Comparison of ENCODE assay signal across 8 cellular contexts in the genomic region with DNA sequence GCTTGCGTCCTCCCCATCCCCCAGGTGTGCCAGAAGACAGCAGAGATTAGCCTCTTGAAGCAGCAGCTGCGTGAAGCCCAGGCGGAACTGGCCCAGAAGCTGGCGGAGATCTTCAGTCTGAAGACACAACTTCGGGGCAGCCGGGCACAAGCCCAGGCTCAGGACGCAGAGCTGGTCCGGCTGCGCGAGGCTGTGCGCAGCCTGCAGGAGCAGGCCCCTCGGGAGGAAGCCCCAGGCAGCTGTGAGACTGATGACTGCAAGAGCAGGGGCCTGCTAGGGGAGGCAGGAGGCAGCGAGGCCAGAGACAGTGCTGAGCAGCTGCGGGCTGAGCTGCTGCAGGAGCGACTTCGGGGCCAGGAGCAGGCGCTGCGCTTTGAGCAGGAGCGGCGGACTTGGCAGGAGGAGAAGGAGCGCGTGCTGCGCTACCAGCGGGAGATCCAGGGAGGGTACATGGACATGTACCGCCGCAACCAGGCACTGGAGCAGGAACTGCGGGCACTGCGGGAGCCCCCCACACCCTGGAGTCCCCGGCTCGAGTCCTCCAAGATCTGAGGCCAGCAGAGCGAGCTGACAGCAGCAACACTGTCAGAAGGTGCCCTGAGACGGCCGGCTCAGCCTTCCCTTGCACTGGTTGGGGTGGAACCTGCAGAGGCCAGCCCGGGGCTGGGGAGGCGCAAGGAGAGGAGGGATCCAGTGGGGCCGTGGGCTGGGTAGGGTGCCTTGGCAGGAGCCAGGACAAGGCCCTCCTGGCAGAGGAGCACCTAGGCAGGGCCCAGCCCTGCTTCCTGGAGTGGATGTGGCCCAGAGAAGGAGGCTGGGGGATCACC. TPM values are rescaled to one million over a fixed set of nuclear protein-coding genes. Genes with fewer than 3 reads are reported as not detected.
A peak's percentile ranks its signal among the peaks of the same experiment; 100 is the strongest.
DNase-seq lines count a peak whose midpoint lies in the region; ATAC-seq, FAIRE-seq and TF ChIP-seq lines count a peak whose summit lies in the region.

No MANE protein-coding gene starts in this region.

- ATAC-seq in HG02623 (IDR thresholded peaks at IDR 0.05; ENCODE audit: unreplicated experiment): peak; percentile 4
- ATAC-seq in WTC11: no peak
- no peak for ATAC-seq in GM21526 (IDR thresholded peaks at IDR 0.05; ENCODE audit: low FRiP score, unreplicated experiment)
- ATAC-seq in HG02938 (IDR thresholded peaks at IDR 0.05; ENCODE audit: unreplicated experiment): no peak

- CTCF ChIA-PET in WTC11 (lab: Charles Lee): interaction anchor here (0.6 to 8.9 kb wide), 27 partner anchors 8 to 96 kb away, joined by 3 to 138 read pairs (median 5); a partner anchor contains a TSS

- TF ChIP-seq CTCF in WTC11 (IDR thresholded peaks at IDR 0.05): no peak
- no peak for TF ChIP-seq CTCF in GM20000 (IDR thresholded peaks at IDR 0.05; ENCODE audit: extremely low read depth, missing control alignments)

- DNase-seq in DMS53 (lab: John Stamatoyannopoulos, UW) (peak; percentile 78), WTC11 (ENCODE audit: low spot score) (no peak), myocyte (ENCODE audit: low read depth) (peak; percentile 63), GM20000 (ENCODE audit: low spot score) (no peak), GM19239 (ENCODE audit: insufficient read length, low spot score) (no peak)

- H3K4me1 Mint-ChIP-seq in WTC11: peaks cover 63% of the 10 kb centered on the region

- POLR2A ChIA-PET in WTC11 (lab: Charles Lee): interaction anchor here (1.0 to 1.4 kb wide), 3 partner anchors 21 to 83 kb away, joined by 3 to 5 read pairs (median 5); a partner anchor contains a TSS

- no peaks in the 10 kb centered on the region for H3K27me3 Mint-ChIP-seq in WTC11 (ENCODE audit: low read depth)

- no peaks in the 10 kb centered on the region for H3K9me3 Mint-ChIP-seq in WTC11

- FAIRE-seq in GM19239 (lab: Jason Lieb, UNC): no peak

- peaks cover 11% of the 10 kb centered on the region for H3K36me3 Mint-ChIP-seq in WTC11

- no peak overlapping the region; the same call in 1 of the 2 replicates for H3K27ac Mint-ChIP-seq in WTC11

- H3K4me3 Mint-ChIP-seq in WTC11: no peak overlapping the region

TF ChIP-seq in WTC11, 78 proteins besides CTCF, POLR2A, EP300 and RAD21:
- TF ChIP-seq MYBL2 (CRISPR knock-in tag; IDR thresholded peaks at IDR 0.05): no peak
- TF ChIP-seq ZNF263 (CRISPR knock-in tag; IDR thresholded peaks at IDR 0.05; ENCODE audit: low read depth): no peak
- TF ChIP-seq, protein P1, sequence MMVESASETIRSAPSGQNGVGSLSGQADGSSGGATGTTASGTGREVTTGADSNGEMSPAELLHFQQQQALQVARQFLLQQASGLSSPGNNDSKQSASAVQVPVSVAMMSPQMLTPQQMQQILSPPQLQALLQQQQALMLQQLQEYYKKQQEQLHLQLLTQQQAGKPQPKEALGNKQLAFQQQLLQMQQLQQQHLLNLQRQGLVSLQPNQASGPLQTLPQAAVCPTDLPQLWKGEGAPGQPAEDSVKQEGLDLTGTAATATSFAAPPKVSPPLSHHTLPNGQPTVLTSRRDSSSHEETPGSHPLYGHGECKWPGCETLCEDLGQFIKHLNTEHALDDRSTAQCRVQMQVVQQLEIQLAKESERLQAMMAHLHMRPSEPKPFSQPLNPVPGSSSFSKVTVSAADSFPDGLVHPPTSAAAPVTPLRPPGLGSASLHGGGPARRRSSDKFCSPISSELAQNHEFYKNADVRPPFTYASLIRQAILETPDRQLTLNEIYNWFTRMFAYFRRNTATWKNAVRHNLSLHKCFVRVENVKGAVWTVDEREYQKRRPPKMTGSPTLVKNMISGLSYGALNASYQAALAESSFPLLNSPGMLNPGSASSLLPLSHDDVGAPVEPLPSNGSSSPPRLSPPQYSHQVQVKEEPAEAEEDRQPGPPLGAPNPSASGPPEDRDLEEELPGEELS (CRISPR knock-in tag; IDR thresholded peaks at IDR 0.05): no peak
- no peak for TF ChIP-seq ZNF317 (CRISPR knock-in tag; IDR thresholded peaks at IDR 0.05; ENCODE audit: borderline replicate concordance, low read depth)
- TF ChIP-seq RELA (CRISPR knock-in tag; IDR thresholded peaks at IDR 0.05; ENCODE audit: borderline replicate concordance): peak; percentile 50; the same call in 1 of the 2 replicates
- TF ChIP-seq, protein P2, sequence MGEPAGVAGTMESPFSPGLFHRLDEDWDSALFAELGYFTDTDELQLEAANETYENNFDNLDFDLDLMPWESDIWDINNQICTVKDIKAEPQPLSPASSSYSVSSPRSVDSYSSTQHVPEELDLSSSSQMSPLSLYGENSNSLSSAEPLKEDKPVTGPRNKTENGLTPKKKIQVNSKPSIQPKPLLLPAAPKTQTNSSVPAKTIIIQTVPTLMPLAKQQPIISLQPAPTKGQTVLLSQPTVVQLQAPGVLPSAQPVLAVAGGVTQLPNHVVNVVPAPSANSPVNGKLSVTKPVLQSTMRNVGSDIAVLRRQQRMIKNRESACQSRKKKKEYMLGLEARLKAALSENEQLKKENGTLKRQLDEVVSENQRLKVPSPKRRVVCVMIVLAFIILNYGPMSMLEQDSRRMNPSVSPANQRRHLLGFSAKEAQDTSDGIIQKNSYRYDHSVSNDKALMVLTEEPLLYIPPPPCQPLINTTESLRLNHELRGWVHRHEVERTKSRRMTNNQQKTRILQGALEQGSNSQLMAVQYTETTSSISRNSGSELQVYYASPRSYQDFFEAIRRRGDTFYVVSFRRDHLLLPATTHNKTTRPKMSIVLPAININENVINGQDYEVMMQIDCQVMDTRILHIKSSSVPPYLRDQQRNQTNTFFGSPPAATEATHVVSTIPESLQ (CRISPR knock-in tag; IDR thresholded peaks at IDR 0.05): no peak

RNA-seq across cellular contexts. Expression of a gene that starts 8.3 kb away (rescaled TPM):
- total RNA-seq in WTC11 (2021) (40.3 to 46.2 TPM (median 41.6 TPM) in 3 replicates), myocyte (4.8 and 12.5 TPM in 2 replicates)
- 1.1 TPM for polyA plus RNA-seq in myocyte (2012)

RNA-seq across cellular contexts. Expression of a gene that starts 9.2 kb away (rescaled TPM):
- total RNA-seq in WTC11 (2021) (86.1 to 93.3 TPM (median 92.5 TPM) in 3 replicates), myocyte (33.2 and 36.1 TPM in 2 replicates)
- 21.8 TPM for polyA plus RNA-seq in myocyte (2012)

RNA-seq across cellular contexts. Expression of a gene that starts 32.0 kb away (rescaled TPM):
- total RNA-seq in WTC11 (2021) (263 to 269 TPM (median 264 TPM) in 3 replicates), myocyte (213 and 306 TPM in 2 replicates)
- 138 TPM for polyA plus RNA-seq in myocyte (2012)

Comparison
In these comparisons a context has a peak if more than half of its experiments do, and no peak if none do; other contexts are left out.
1. DNase-seq: peak in DMS53 (single experiment) and myocyte (single experiment); none in WTC11 (single experiment), GM20000 (single experiment) and GM19239 (single experiment).